Comparison of ENCODE assay signal across 1 cellular context in the genomic region with DNA sequence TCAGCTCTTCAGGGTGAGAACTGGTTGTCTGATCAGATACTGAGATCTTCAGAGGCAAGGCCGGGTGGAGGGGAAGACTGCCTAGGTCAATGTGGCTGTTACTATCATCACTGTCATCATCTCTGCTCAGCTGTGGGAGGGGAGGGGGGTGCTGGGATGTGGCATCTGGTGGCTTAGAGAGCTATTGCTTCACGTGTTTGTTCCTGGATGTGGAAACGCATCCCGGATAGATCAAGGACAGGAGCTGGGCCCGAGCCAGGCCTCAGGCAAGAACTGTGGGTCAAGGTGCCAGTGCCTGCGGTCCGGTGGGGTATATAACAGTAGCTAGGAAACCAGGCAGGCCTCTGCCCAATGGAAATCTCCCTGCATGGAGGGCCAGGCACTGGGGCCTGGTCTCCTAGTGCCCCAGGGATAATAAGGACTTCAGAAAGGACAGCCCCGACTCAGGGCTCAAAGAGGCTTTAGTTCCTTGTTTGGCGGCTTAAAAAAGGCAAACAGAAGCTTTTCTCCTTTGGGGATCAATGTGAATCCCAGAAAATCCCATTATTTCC.
TF ChIP-seq lines count a peak whose summit lies in the region.

No MANE protein-coding gene starts in this region.

TF ChIP-seq in HepG2, 621 proteins besides CTCF, POLR2A, EP300 and RAD21 (continued from another document and continues in another):
- TF ChIP-seq ZBTB33 (CRISPR knock-in tag; IDR thresholded peaks at IDR 0.05) (no peak), ZBTB20 (CRISPR knock-in tag; IDR thresholded peaks at IDR 0.05; ENCODE audit: borderline replicate concordance, low read depth) (no peak), EEA1 (CRISPR knock-in tag; IDR thresholded peaks at IDR 0.05; ENCODE audit: borderline replicate concordance) (no peak), PITX1 (CRISPR knock-in tag; IDR thresholded peaks at IDR 0.05) (peak; percentile 92), ZBTB1 (CRISPR knock-in tag; IDR thresholded peaks at IDR 0.05; ENCODE audit: borderline replicate concordance) (no peak), DMAP1 (CRISPR knock-in tag; IDR thresholded peaks at IDR 0.05) (0 out of 2 replicates have a peak, but pooled peaks have one; percentile 41), ZNF569 (CRISPR knock-in tag; IDR thresholded peaks at IDR 0.05; ENCODE audit: borderline replicate concordance) (no peak), SOX6 (IDR thresholded peaks at IDR 0.05) (no peak), SOX6 (CRISPR knock-in tag; IDR thresholded peaks at IDR 0.05) (peak; percentile 90), ZNF616 (CRISPR knock-in tag; IDR thresholded peaks at IDR 0.05; ENCODE audit: low read depth) (no peak), ZNF354B (CRISPR knock-in tag; IDR thresholded peaks at IDR 0.05) (no peak), ZSCAN9 (CRISPR knock-in tag; IDR thresholded peaks at IDR 0.05; ENCODE audit: borderline replicate concordance) (no peak), PCBP1 (IDR thresholded peaks at IDR 0.05; ENCODE audit: borderline replicate concordance, low read depth, low read length) (no peak), PREB (CRISPR knock-in tag; IDR thresholded peaks at IDR 0.05) (no peak), ZSCAN22 (CRISPR knock-in tag; IDR thresholded peaks at IDR 0.05) (no peak), IRX3 (CRISPR knock-in tag; IDR thresholded peaks at IDR 0.05; ENCODE audit: borderline replicate concordance, low read depth) (no peak), MXD1 (CRISPR knock-in tag; IDR thresholded peaks at IDR 0.05) (no peak), ATF7 (IDR thresholded peaks at IDR 0.05) (no peak), ATF7 (CRISPR knock-in tag; IDR thresholded peaks at IDR 0.05) (no peak), ZNF629 (CRISPR knock-in tag; conservative IDR thresholded peaks at IDR 0.05) (0 out of 2 replicates have a peak, but pooled peaks have one; percentile 12), ZNF10 (CRISPR knock-in tag; IDR thresholded peaks at IDR 0.05; ENCODE audit: borderline replicate concordance, low read depth) (no peak), GATAD2A (CRISPR knock-in tag; IDR thresholded peaks at IDR 0.05) (peak; percentile 93), ZNF264 (CRISPR knock-in tag; IDR thresholded peaks at IDR 0.05) (peak; percentile 74; the same call in 1 of the 2 replicates), ZNF678 (CRISPR knock-in tag; IDR thresholded peaks at IDR 0.05) (no peak), HNRNPH1 (optimal IDR thresholded peaks at IDR 0.05; ENCODE audit: low read depth, low read length) (no peak), SIN3B (IDR thresholded peaks at IDR 0.05; ENCODE audit: low read length) (no peak), NFIB (CRISPR knock-in tag; IDR thresholded peaks at IDR 0.05; ENCODE audit: borderline replicate concordance) (no peak), SOX5 (CRISPR knock-in tag; IDR thresholded peaks at IDR 0.05; ENCODE audit: borderline replicate concordance) (peak; percentile 72; the same call in 1 of the 2 replicates), KAT8 (CRISPR knock-in tag; IDR thresholded peaks at IDR 0.05) (0 out of 2 replicates have a peak, but pooled peaks have one; percentile 33), ZBTB7B (CRISPR knock-in tag; IDR thresholded peaks at IDR 0.05) (peak; percentile 64; the same call in 1 of the 2 replicates), CEBPG (CRISPR knock-in tag; IDR thresholded peaks at IDR 0.05) (peak; percentile 91), FLYWCH1 (CRISPR knock-in tag; IDR thresholded peaks at IDR 0.05) (no peak), NFE2L2 (IDR thresholded peaks at IDR 0.05; ENCODE audit: low read length) (no peak), GTF2F1 (IDR thresholded peaks at IDR 0.05; ENCODE audit: low read length) (no peak)
- TF ChIP-seq, protein P1, sequence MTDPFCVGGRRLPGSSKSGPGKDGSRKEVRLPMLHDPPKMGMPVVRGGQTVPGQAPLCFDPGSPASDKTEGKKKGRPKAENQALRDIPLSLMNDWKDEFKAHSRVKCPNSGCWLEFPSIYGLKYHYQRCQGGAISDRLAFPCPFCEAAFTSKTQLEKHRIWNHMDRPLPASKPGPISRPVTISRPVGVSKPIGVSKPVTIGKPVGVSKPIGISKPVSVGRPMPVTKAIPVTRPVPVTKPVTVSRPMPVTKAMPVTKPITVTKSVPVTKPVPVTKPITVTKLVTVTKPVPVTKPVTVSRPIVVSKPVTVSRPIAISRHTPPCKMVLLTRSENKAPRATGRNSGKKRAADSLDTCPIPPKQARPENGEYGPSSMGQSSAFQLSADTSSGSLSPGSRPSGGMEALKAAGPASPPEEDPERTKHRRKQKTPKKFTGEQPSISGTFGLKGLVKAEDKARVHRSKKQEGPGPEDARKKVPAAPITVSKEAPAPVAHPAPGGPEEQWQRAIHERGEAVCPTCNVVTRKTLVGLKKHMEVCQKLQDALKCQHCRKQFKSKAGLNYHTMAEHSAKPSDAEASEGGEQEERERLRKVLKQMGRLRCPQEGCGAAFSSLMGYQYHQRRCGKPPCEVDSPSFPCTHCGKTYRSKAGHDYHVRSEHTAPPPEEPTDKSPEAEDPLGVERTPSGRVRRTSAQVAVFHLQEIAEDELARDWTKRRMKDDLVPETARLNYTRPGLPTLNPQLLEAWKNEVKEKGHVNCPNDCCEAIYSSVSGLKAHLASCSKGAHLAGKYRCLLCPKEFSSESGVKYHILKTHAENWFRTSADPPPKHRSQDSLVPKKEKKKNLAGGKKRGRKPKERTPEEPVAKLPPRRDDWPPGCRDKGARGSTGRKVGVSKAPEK (CRISPR knock-in tag; IDR thresholded peaks at IDR 0.05; ENCODE audit: borderline replicate concordance), result peak; percentile 78; the same call in 1 of the 2 replicates
- TF ChIP-seq, protein P2, sequence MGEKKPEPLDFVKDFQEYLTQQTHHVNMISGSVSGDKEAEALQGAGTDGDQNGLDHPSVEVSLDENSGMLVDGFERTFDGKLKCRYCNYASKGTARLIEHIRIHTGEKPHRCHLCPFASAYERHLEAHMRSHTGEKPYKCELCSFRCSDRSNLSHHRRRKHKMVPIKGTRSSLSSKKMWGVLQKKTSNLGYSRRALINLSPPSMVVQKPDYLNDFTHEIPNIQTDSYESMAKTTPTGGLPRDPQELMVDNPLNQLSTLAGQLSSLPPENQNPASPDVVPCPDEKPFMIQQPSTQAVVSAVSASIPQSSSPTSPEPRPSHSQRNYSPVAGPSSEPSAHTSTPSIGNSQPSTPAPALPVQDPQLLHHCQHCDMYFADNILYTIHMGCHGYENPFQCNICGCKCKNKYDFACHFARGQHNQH (CRISPR knock-in tag; IDR thresholded peaks at IDR 0.05), result peak; percentile 57; the same call in 1 of the 2 replicates
- TF ChIP-seq, protein P3, sequence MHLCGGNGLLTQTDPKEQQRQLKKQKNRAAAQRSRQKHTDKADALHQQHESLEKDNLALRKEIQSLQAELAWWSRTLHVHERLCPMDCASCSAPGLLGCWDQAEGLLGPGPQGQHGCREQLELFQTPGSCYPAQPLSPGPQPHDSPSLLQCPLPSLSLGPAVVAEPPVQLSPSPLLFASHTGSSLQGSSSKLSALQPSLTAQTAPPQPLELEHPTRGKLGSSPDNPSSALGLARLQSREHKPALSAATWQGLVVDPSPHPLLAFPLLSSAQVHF (CRISPR knock-in tag; IDR thresholded peaks at IDR 0.05), result no peak
- TF ChIP-seq, protein P4, sequence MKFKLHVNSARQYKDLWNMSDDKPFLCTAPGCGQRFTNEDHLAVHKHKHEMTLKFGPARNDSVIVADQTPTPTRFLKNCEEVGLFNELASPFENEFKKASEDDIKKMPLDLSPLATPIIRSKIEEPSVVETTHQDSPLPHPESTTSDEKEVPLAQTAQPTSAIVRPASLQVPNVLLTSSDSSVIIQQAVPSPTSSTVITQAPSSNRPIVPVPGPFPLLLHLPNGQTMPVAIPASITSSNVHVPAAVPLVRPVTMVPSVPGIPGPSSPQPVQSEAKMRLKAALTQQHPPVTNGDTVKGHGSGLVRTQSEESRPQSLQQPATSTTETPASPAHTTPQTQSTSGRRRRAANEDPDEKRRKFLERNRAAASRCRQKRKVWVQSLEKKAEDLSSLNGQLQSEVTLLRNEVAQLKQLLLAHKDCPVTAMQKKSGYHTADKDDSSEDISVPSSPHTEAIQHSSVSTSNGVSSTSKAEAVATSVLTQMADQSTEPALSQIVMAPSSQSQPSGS (CRISPR knock-in tag; IDR thresholded peaks at IDR 0.05), result peak; percentile 79; the same call in 1 of the 2 replicates
- TF ChIP-seq, protein P5, sequence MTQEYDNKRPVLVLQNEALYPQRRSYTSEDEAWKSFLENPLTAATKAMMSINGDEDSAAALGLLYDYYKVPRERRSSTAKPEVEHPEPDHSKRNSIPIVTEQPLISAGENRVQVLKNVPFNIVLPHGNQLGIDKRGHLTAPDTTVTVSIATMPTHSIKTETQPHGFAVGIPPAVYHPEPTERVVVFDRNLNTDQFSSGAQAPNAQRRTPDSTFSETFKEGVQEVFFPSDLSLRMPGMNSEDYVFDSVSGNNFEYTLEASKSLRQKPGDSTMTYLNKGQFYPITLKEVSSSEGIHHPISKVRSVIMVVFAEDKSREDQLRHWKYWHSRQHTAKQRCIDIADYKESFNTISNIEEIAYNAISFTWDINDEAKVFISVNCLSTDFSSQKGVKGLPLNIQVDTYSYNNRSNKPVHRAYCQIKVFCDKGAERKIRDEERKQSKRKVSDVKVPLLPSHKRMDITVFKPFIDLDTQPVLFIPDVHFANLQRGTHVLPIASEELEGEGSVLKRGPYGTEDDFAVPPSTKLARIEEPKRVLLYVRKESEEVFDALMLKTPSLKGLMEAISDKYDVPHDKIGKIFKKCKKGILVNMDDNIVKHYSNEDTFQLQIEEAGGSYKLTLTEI (CRISPR knock-in tag; conservative IDR thresholded peaks at IDR 0.05), result no peak
- TF ChIP-seq, protein P6, sequence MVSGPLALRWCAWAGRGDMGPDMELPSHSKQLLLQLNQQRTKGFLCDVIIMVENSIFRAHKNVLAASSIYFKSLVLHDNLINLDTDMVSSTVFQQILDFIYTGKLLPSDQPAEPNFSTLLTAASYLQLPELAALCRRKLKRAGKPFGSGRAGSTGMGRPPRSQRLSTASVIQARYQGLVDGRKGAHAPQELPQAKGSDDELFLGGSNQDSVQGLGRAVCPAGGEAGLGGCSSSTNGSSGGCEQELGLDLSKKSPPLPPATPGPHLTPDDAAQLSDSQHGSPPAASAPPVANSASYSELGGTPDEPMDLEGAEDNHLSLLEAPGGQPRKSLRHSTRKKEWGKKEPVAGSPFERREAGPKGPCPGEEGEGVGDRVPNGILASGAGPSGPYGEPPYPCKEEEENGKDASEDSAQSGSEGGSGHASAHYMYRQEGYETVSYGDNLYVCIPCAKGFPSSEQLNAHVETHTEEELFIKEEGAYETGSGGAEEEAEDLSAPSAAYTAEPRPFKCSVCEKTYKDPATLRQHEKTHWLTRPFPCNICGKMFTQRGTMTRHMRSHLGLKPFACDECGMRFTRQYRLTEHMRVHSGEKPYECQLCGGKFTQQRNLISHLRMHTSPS (CRISPR knock-in tag; IDR thresholded peaks at IDR 0.05; ENCODE audit: low read depth), result peak; percentile 89; the same call in 1 of the 2 replicates
- TF ChIP-seq, protein P7, sequence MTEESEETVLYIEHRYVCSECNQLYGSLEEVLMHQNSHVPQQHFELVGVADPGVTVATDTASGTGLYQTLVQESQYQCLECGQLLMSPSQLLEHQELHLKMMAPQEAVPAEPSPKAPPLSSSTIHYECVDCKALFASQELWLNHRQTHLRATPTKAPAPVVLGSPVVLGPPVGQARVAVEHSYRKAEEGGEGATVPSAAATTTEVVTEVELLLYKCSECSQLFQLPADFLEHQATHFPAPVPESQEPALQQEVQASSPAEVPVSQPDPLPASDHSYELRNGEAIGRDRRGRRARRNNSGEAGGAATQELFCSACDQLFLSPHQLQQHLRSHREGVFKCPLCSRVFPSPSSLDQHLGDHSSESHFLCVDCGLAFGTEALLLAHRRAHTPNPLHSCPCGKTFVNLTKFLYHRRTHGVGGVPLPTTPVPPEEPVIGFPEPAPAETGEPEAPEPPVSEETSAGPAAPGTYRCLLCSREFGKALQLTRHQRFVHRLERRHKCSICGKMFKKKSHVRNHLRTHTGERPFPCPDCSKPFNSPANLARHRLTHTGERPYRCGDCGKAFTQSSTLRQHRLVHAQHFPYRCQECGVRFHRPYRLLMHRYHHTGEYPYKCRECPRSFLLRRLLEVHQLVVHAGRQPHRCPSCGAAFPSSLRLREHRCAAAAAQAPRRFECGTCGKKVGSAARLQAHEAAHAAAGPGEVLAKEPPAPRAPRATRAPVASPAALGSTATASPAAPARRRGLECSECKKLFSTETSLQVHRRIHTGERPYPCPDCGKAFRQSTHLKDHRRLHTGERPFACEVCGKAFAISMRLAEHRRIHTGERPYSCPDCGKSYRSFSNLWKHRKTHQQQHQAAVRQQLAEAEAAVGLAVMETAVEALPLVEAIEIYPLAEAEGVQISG (CRISPR knock-in tag; IDR thresholded peaks at IDR 0.05), result peak; percentile 86
